Comparison of ENCODE assay signal across 2 cellular contexts in genomic region chr2:137101814-137102213, GRCh38.
A peak's percentile ranks its signal among the peaks of the same experiment; 100 is the strongest.
DNase-seq lines count a peak whose midpoint lies in the region.

No MANE protein-coding gene starts in this region.

- DNase-seq in NCI-H748 (lab: John Stamatoyannopoulos, UW; ENCODE audit: unreplicated experiment) (peak; percentile 8), posterior vena cava (ENCODE audit: low spot score) (peak; percentile 67)

- intact Hi-C loops in posterior vena cava (cut with DNase I), result loop anchor here in 1 of 2 donors (5.0 kb wide), 1 partner anchor 1285 kb away; no protein-coding TSS in a partner anchor
